20 cellular contexts compared by ENCODE assay signal in the genomic region with DNA sequence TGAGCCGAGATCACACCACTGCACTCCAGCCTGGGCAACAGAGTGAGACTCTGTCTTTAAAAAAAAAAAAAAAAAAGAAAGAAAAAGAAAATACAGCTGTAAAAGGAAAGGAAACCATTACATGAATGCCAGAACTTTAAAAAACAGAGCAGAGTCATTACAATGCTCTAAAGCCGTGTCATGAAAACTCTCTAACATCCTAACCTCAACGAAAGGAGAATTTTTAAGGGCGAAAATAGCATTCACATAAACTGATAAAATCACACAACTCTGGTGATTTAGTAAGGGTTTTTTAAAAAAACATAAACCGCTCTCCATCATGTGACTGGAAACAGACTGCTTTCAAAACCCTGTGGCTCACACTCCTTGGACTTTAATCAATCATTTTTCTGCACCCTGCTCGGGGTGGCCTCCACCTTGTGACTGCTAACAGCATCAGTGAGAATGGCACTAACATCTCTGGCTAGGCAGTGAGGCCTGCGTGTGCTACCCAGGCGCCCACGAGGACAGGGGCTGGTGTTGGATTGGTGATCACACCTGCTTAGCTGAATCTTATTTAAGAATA. TPM values are rescaled to one million over a fixed set of nuclear protein-coding genes. Genes with fewer than 3 reads are reported as not detected.
DNase-seq lines count a peak whose midpoint lies in the region; ATAC-seq and TF ChIP-seq lines count a peak whose summit lies in the region.
"Had no signal": no experiment of that assay in that cellular context is flagged by ENCODE, and none has a peak within 500 bp of the region (broad histone marks: within the 10 kb centered on the region; RNA-seq: fewer than 3 reads in every experiment).

No MANE protein-coding gene starts in this region.

- ATAC-seq in T-helper 17 cell (peak; percentile 32), GM18861 (IDR thresholded peaks at IDR 0.05; ENCODE audit: unreplicated experiment) (no peak)
- ATAC-seq: sciatic nerve had no signal

- no peaks in the 10 kb centered on the region for H3K27me3 Mint-ChIP-seq in activated CD4-positive, alpha-beta T cell treated with anti-CD3 and anti-CD28 coated beads, Interleukin-2, amount 10 ng/mL, durations not matched to agents 24 days and 14 days
- H3K27me3 Mint-ChIP-seq in T-helper 17 cell: no peaks in the 10 kb centered on the region

- peak; percentile 69 for DNase-seq in activated CD4-positive, alpha-beta T cell treated with anti-CD3 and anti-CD28 coated beads, Interleukin-2, amount 10 ng/mL, durations not matched to agents 24 days and 14 days
- no peak for DNase-seq in activated CD4-positive, alpha-beta T cell treated with anti-CD3 and anti-CD28 coated beads for 4 hours
- DNase-seq in T-helper 17 cell: no peak
- DNase-seq in dorsolateral prefrontal cortex: no peak
- peak; percentile 14 for DNase-seq in stimulated activated CD8-positive, alpha-beta memory T cell treated with anti-CD3 and anti-CD28 coated beads, Interleukin-7, amount 100 ng/mL, for 24 hours (ENCODE audit: low read depth)
- no peak for DNase-seq in DMS53 (lab: John Stamatoyannopoulos, UW)
- no peak for DNase-seq in ecto neural progenitor cell (ENCODE audit: low spot score)
- DNase-seq: DMS79 treated with DMSO at 0.1 percent for 48 hours, foreskin melanocyte, Karpas-422, midbrain, NCI-H1092, NCI-H524 treated with DMSO at 0.1 percent for 48 hours, occipital lobe, Right ventricle myocardium superior, trophoblast cell, WERI-Rb-1 had no signal

- H3K36me3 Mint-ChIP-seq in activated CD4-positive, alpha-beta T cell treated with anti-CD3 and anti-CD28 coated beads, Interleukin-2, amount 10 ng/mL, durations not matched to agents 24 days and 14 days (ENCODE audit: low read depth): peaks cover 44% of the 10 kb centered on the region
- peaks cover 10% of the 10 kb centered on the region for H3K36me3 Mint-ChIP-seq in T-helper 17 cell (ENCODE audit: low read depth)

- peaks cover 16% of the 10 kb centered on the region for H3K9me3 Mint-ChIP-seq in activated CD4-positive, alpha-beta T cell treated with anti-CD3 and anti-CD28 coated beads, Interleukin-2, amount 10 ng/mL, durations not matched to agents 24 days and 14 days

- H3K9me3 ChIP-seq in T-helper 17 cell (ENCODE audit: control insufficient read depth, low read length, poor library complexity, severe bottlenecking): no peaks in the 10 kb centered on the region

- peak overlapping the region; percentile 90 for H3K27ac Mint-ChIP-seq in activated CD4-positive, alpha-beta T cell treated with anti-CD3 and anti-CD28 coated beads, Interleukin-2, amount 10 ng/mL, durations not matched to agents 24 days and 14 days
- peak overlapping the region; percentile 41 for H3K27ac Mint-ChIP-seq in T-helper 17 cell

- H3K4me3 ChIP-seq in dorsolateral prefrontal cortex: no peak overlapping the region

- intact Hi-C loops in activated CD4-positive, alpha-beta T cell treated with anti-CD3 and anti-CD28 coated beads, Interleukin-2, amount 10 ng/mL, durations not matched to agents 24 days and 14 days (cut with micrococcal nuclease): no loop called here
- intact Hi-C loops in dorsolateral prefrontal cortex (cut with DNase I): no loop called here

- H3K27me3 ChIP-seq in dorsolateral prefrontal cortex: no peaks in the 10 kb centered on the region

- H3K4me1 Mint-ChIP-seq in activated CD4-positive, alpha-beta T cell treated with anti-CD3 and anti-CD28 coated beads, Interleukin-2, amount 10 ng/mL, durations not matched to agents 24 days and 14 days: peaks cover 62% of the 10 kb centered on the region
- peaks cover 64% of the 10 kb centered on the region for H3K4me1 Mint-ChIP-seq in T-helper 17 cell

- peak overlapping the region; percentile 66 for H3K4me3 Mint-ChIP-seq in activated CD4-positive, alpha-beta T cell treated with anti-CD3 and anti-CD28 coated beads, Interleukin-2, amount 10 ng/mL, durations not matched to agents 24 days and 14 days
- peak overlapping the region; percentile 12 for H3K4me3 Mint-ChIP-seq in T-helper 17 cell

- no peak for TF ChIP-seq CTCF in dorsolateral prefrontal cortex (IDR thresholded peaks at IDR 0.05 in 54 of 56, conservative IDR thresholded peaks at IDR 0.05 in 2 of 56; ENCODE audit: low read depth in 1 of 56, partially characterized antibody in 56 of 56)

- H3K27ac ChIP-seq in dorsolateral prefrontal cortex: peak overlapping the region in 38 of 59 donors; percentile 1 to 98 (median 80)
- H3K27ac ChIP-seq: C4-2B, WERI-Rb-1 had no signal

RNA-seq across cellular contexts. Expression of a gene that starts 12.1 kb away (rescaled TPM):
- total RNA-seq in activated CD4-positive, alpha-beta T cell treated with anti-CD3 and anti-CD28 coated beads, Interleukin-2, amount 10 ng/mL, durations not matched to agents 24 days and 14 days: 137 and 138 TPM in 2 replicates
- total RNA-seq in T-helper 17 cell (100 to 1,000 TPM; 185 to 233 TPM), dorsolateral prefrontal cortex (100 to 1,000 TPM in 48 of 120 experiments, 10 to 100 TPM in 72; 24.3 to 264 (median 89.2) TPM)

Comparison
In these comparisons a context has a peak if more than half of its experiments do, and no peak if none do; other contexts are left out.
1. DNase-seq: peak in activated CD4-positive, alpha-beta T cell treated with anti-CD3 and anti-CD28 coated beads, Interleukin-2, amount 10 ng/mL, durations not matched to agents 24 days and 14 days (single experiment) and stimulated activated CD8-positive, alpha-beta memory T cell treated with anti-CD3 and anti-CD28 coated beads, Interleukin-7, amount 100 ng/mL, for 24 hours (single experiment); none in activated CD4-positive, alpha-beta T cell treated with anti-CD3 and anti-CD28 coated beads for 4 hours (0 of 2), T-helper 17 cell (0 of 3), dorsolateral prefrontal cortex (0 of 10), DMS53 (single experiment) and ecto neural progenitor cell (single experiment).